In the genomic region with DNA sequence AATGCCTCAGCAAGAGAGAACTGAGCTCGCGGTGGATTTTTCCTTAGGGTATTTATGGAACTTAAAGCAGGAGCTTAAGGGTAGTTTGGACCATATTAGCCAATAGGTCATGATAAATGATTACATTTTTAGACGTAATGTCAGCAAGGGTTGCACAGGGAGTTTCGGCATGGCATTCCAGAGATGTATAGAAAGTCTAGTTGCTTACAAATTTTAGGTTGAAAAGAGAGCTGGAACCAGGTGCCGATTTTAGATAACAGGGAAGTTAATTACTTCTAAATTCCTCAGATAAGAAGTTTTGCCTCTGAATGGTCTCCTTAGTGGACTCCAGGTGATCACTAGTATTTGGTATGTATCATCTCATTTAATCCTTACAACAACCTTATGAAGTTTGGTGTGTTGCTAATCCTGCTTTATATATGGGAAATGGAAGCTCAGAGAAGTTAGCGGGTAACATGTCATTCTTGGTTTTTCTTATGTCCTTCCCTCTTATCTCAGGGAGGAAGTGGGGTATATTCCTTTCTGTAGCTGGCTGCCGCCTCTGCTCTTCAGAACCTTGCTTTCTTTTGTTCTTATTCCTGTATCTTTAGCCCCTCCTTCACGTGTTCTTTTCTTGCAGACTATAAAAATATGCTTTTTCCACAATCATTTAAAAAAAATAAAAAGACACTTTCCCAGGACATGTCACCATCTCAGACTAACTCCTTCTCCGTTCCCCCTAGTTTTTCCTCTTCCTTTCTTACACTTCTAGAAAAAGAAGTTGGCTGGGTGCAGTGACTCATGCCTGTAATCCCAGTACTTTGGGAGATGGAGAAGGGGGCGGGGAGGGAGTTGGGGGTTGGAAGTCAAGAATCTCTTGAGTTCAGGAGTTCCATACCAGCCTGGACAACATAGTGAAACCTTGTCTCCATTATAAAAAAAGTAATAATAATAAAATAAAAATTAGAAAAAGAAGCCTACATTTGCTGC, we compare ENCODE assay signal across 9 cellular contexts. TPM values are rescaled to one million over a fixed set of nuclear protein-coding genes. Genes with fewer than 3 reads are reported as not detected.
A peak's percentile ranks its signal among the peaks of the same experiment; 100 is the strongest.
DNase-seq lines count a peak whose midpoint lies in the region; ATAC-seq and TF ChIP-seq lines count a peak whose summit lies in the region.
"Had no signal": no experiment of that assay in that cellular context is flagged by ENCODE, and none has a peak within 500 bp of the region (broad histone marks: within the 10 kb centered on the region; RNA-seq: fewer than 3 reads in every experiment).

No MANE protein-coding gene starts in this region.

- H3K36me3 ChIP-seq in RWPE2 (ENCODE audit: low read depth), result peaks cover 18% of the 10 kb centered on the region
- H3K36me3 ChIP-seq in osteoblast (ENCODE audit: insufficient read depth, low read length), result no peaks in the 10 kb centered on the region

- ATAC-seq in RWPE2 (ENCODE audit: low read depth) (peak; percentile 9), HG02588 (IDR thresholded peaks at IDR 0.05; ENCODE audit: unreplicated experiment) (no peak)

- H3K27me3 ChIP-seq in RWPE2 (ENCODE audit: insufficient read depth, poor library complexity, severe bottlenecking), result no peaks in the 10 kb centered on the region
- no peaks in the 10 kb centered on the region for H3K27me3 ChIP-seq in osteoblast (ENCODE audit: insufficient read depth, low read length)

- no peak overlapping the region for H3K4me3 ChIP-seq in RWPE2 (ENCODE audit: severe bottlenecking)
- peak overlapping the region; percentile 10 for H3K4me3 ChIP-seq in epithelial cell of esophagus (ENCODE audit: low read length)
- peak overlapping the region; percentile 22 for H3K4me3 ChIP-seq in osteoblast (ENCODE audit: insufficient read depth, low read length)

- H3K9me3 ChIP-seq in RWPE2 (ENCODE audit: severe bottlenecking) (no peaks in the 10 kb centered on the region), osteoblast (ENCODE audit: low read depth, low read length) (no peaks in the 10 kb centered on the region)

- H3K27ac ChIP-seq in RWPE2 (ENCODE audit: poor library complexity, severe bottlenecking), result peak overlapping the region; percentile 93
- H3K27ac ChIP-seq in osteoblast (ENCODE audit: low read depth, low read length), result peak overlapping the region; percentile 83

- peaks cover 58% of the 10 kb centered on the region for H3K4me1 ChIP-seq in RWPE2 (ENCODE audit: insufficient read depth, poor library complexity, severe bottlenecking)
- peaks cover 41% of the 10 kb centered on the region for H3K4me1 ChIP-seq in osteoblast (ENCODE audit: insufficient read depth, low read length)

- peaks cover 87% of the 10 kb centered on the region for H3K79me2 ChIP-seq in osteoblast (ENCODE audit: insufficient read depth, low read length)

- no peak overlapping the region for H2AFZ ChIP-seq in osteoblast (ENCODE audit: low read length)

- H3K4me2 ChIP-seq in osteoblast (ENCODE audit: insufficient read depth, low read length), result peak overlapping the region; percentile 65

- peak; percentile 74 for DNase-seq in ELR (ENCODE audit: low read depth)
- no peak for DNase-seq in RWPE2 (ENCODE audit: low spot score)
- DNase-seq in epithelial cell of esophagus (ENCODE audit: low read depth), result peak; percentile 55
- DNase-seq in osteoblast (ENCODE audit: insufficient read length, low spot score, missing footprints), result no peak
- no peak for DNase-seq in NCI-H1436 treated with DMSO at 0.1 percent for 48 hours (lab: John Stamatoyannopoulos, UW)
- DNase-seq in DMS79 (lab: John Stamatoyannopoulos, UW), result no peak
- no peak for DNase-seq in NCI-H345 treated with DMSO at 0.1 percent for 48 hours (lab: John Stamatoyannopoulos, UW; ENCODE audit: unreplicated experiment)
- DNase-seq: stimulated activated CD4-positive, alpha-beta T cell treated with anti-CD3 and anti-CD28 coated beads, Interleukin-4, amount 100 ng/mL, for 1 hour had no signal

- H4K20me1 ChIP-seq in osteoblast (ENCODE audit: insufficient read depth, low read length), result peaks cover 17% of the 10 kb centered on the region

- no peak for TF ChIP-seq CTCF in RWPE2 (IDR thresholded peaks at IDR 0.05; ENCODE audit: poor library complexity, severe bottlenecking)
- no peak for TF ChIP-seq CTCF in epithelial cell of esophagus (IDR thresholded peaks at IDR 0.05; ENCODE audit: insufficient read depth, low read depth, low read length, missing control alignments)
- TF ChIP-seq CTCF in osteoblast (IDR thresholded peaks at IDR 0.05; ENCODE audit: extremely low read depth, low read depth, low read length), result no peak

RNA-seq across cellular contexts. Expression of a gene that starts 25.7 kb away (rescaled TPM):
- total RNA-seq in osteoblast, result 259 and 273 TPM in 2 replicates

Comparison
In these comparisons a context has a peak if more than half of its experiments do, and no peak if none do; other contexts are left out.
1. DNase-seq: peak in ELR (single experiment) and epithelial cell of esophagus (single experiment); none in RWPE2 (single experiment), osteoblast (single experiment), NCI-H1436 treated with DMSO at 0.1 percent for 48 hours (single experiment), DMS79 (single experiment) and NCI-H345 treated with DMSO at 0.1 percent for 48 hours (single experiment).